15 cellular contexts compared by ENCODE assay signal in the genomic region with DNA sequence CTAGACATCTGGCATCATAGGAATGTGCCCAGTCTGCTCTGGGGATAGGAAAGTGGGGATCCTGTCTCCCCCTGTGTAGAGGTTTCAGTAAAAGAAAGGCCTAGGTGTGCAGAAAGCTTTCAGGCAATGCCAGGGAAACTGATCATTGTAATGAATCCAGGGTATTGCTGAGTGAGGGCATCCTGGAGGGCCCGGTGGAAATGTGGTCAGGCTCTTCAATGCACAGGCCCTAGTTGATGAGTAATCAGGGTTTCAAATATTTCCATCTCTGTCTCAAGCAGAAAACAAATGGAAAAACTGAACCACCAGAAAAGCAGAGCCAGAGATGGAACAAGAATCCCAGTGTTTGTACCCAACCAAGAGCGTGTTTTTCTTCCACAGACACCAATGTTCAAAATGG. TPM values are rescaled to one million over a fixed set of nuclear protein-coding genes. Genes with fewer than 3 reads are reported as not detected.
DNase-seq lines count a peak whose midpoint lies in the region; ATAC-seq and TF ChIP-seq lines count a peak whose summit lies in the region.
"Had no signal": no experiment of that assay in that cellular context is flagged by ENCODE, and none has a peak within 500 bp of the region (broad histone marks: within the 10 kb centered on the region; RNA-seq: fewer than 3 reads in every experiment).

No MANE protein-coding gene starts in this region.

- no peaks in the 10 kb centered on the region for H3K27me3 ChIP-seq in CD8-positive, alpha-beta T cell (ENCODE audit: insufficient read depth, low read length)
- H3K27me3 ChIP-seq in naive thymus-derived CD4-positive, alpha-beta T cell (ENCODE audit: control insufficient read depth in 2 of 2, insufficient read depth in 2 of 2, low read length in 2 of 2) = no peaks in the 10 kb centered on the region
- no peaks in the 10 kb centered on the region for H3K27me3 ChIP-seq in Peyer's patch

- no peak for ATAC-seq in CD8-positive, alpha-beta T cell
- no peak for ATAC-seq in T-helper 17 cell
- peak; percentile 75 for ATAC-seq in activated T-helper 17 cell treated with anti-CD3 and anti-CD28 coated beads, Interleukin-2, amount 50 U/mL, for 72 hours (replicated peaks)
- ATAC-seq in naive thymus-derived CD4-positive, alpha-beta T cell = no peak
- ATAC-seq in HG02840 (IDR thresholded peaks at IDR 0.05; ENCODE audit: low FRiP score, unreplicated experiment) = no peak

- H3K4me1 Mint-ChIP-seq in CD8-positive, alpha-beta T cell (ENCODE audit: low read depth) = peaks cover 87% of the 10 kb centered on the region
- peaks cover 59% of the 10 kb centered on the region for H3K4me1 Mint-ChIP-seq in T-helper 17 cell
- H3K4me1 Mint-ChIP-seq in activated T-helper 17 cell treated with anti-CD3 and anti-CD28 coated beads, Interleukin-2, amount 50 U/mL, for 72 hours = peaks cover 41% of the 10 kb centered on the region
- H3K4me1 Mint-ChIP-seq in naive thymus-derived CD4-positive, alpha-beta T cell = peaks cover 58 to 93% (median 79%) of the 10 kb centered on the region in 7 donors

- TF ChIP-seq CTCF in CD8-positive, alpha-beta T cell (IDR thresholded peaks at IDR 0.05) = no peak
- TF ChIP-seq CTCF in Peyer's patch (IDR thresholded peaks at IDR 0.05) = no peak

- no peaks in the 10 kb centered on the region for H3K9me3 ChIP-seq in CD8-positive, alpha-beta T cell (ENCODE audit: low read length)
- H3K9me3 ChIP-seq in T-helper 17 cell (ENCODE audit: control insufficient read depth, low read length, poor library complexity, severe bottlenecking) = no peaks in the 10 kb centered on the region
- H3K9me3 ChIP-seq in naive thymus-derived CD4-positive, alpha-beta T cell (ENCODE audit: control insufficient read depth in 2 of 3, low read length in 3 of 3) = no peaks in the 10 kb centered on the region
- H3K9me3 ChIP-seq in Peyer's patch = no peaks in the 10 kb centered on the region
- H3K9me3 ChIP-seq: HAP-1, MG63, prostate gland had no signal

- peak overlapping the region; percentile 81 for H3K4me3 Mint-ChIP-seq in CD8-positive, alpha-beta T cell
- peak overlapping the region; percentile 100 for H3K4me3 Mint-ChIP-seq in T-helper 17 cell
- peak overlapping the region; percentile 100 for H3K4me3 Mint-ChIP-seq in activated T-helper 17 cell treated with anti-CD3 and anti-CD28 coated beads, Interleukin-2, amount 50 U/mL, for 72 hours
- H3K4me3 Mint-ChIP-seq in naive thymus-derived CD4-positive, alpha-beta T cell = peak overlapping the region; percentile 83 to 100 (median 99)

- H3K36me3 ChIP-seq in CD8-positive, alpha-beta T cell (ENCODE audit: insufficient read depth, low read length) = peaks cover 11% of the 10 kb centered on the region
- H3K36me3 ChIP-seq in naive thymus-derived CD4-positive, alpha-beta T cell (ENCODE audit: control insufficient read depth in 2 of 3, insufficient read depth in 3 of 3, low read length in 3 of 3) = peaks cover 8 to 22% (median 15%) of the 10 kb centered on the region in 3 experiments
- H3K36me3 ChIP-seq in Peyer's patch = no peaks in the 10 kb centered on the region
- H3K36me3 ChIP-seq: HAP-1, MG63, prostate gland had no signal

- peaks cover 64% of the 10 kb centered on the region for H3K4me1 ChIP-seq in CD8-positive, alpha-beta T cell (ENCODE audit: insufficient read depth, low read length)
- H3K4me1 ChIP-seq in naive thymus-derived CD4-positive, alpha-beta T cell (ENCODE audit: control insufficient read depth in 2 of 2, insufficient read depth in 2 of 2, low read length in 2 of 2) = peaks cover 49 to 70% of the 10 kb centered on the region in 2 donors
- no peaks in the 10 kb centered on the region for H3K4me1 ChIP-seq in Peyer's patch
- H3K4me1 ChIP-seq: HAP-1, prostate gland had no signal

- peak in 2 of 7 experiments; percentile 43 to 44 for DNase-seq in CD8-positive, alpha-beta T cell
- DNase-seq in T-helper 17 cell (peak in 1 of 3 donors; percentile 25), Peyer's patch (no peak), SW480 (ENCODE audit: low spot score) (no peak), NCI-H146 (lab: John Stamatoyannopoulos, UW) (no peak)
- DNase-seq in naive thymus-derived CD4-positive, alpha-beta T cell = peak in 2 of 9 donors; percentile 53 to 68
- DNase-seq: AML-193, anterior cingulate cortex, dermis blood vessel endothelial cell, MG63 had no signal

- H3K4me3 ChIP-seq in CD8-positive, alpha-beta T cell (ENCODE audit: low read depth, low read length) = peak overlapping the region; percentile 21
- H3K4me3 ChIP-seq in naive thymus-derived CD4-positive, alpha-beta T cell (ENCODE audit: low read length) = peak overlapping the region; percentile 59
- peak overlapping the region in 1 of 4 donors; percentile 27 for H3K4me3 ChIP-seq in Peyer's patch
- H3K4me3 ChIP-seq: HAP-1, MG63, prostate gland had no signal

- H3K36me3 Mint-ChIP-seq in CD8-positive, alpha-beta T cell = peaks cover 60% of the 10 kb centered on the region
- H3K36me3 Mint-ChIP-seq in T-helper 17 cell (ENCODE audit: low read depth) = peaks cover 14% of the 10 kb centered on the region
- peaks cover 72% of the 10 kb centered on the region for H3K36me3 Mint-ChIP-seq in activated T-helper 17 cell treated with anti-CD3 and anti-CD28 coated beads, Interleukin-2, amount 50 U/mL, for 72 hours (ENCODE audit: low read depth)
- H3K36me3 Mint-ChIP-seq in naive thymus-derived CD4-positive, alpha-beta T cell = peaks cover 10 to 59% (median 44%) of the 10 kb centered on the region in 5 donors

- H3K27me3 Mint-ChIP-seq in CD8-positive, alpha-beta T cell (ENCODE audit: low read depth) = no peaks in the 10 kb centered on the region
- no peaks in the 10 kb centered on the region for H3K27me3 Mint-ChIP-seq in T-helper 17 cell
- H3K27me3 Mint-ChIP-seq in activated T-helper 17 cell treated with anti-CD3 and anti-CD28 coated beads, Interleukin-2, amount 50 U/mL, for 72 hours = no peaks in the 10 kb centered on the region
- H3K27me3 Mint-ChIP-seq in naive thymus-derived CD4-positive, alpha-beta T cell = no peaks in the 10 kb centered on the region

- intact Hi-C loops in CD8-positive, alpha-beta T cell (cut with DNase I, micrococcal nuclease) = loop anchor here in 1 of 2 experiments (5.0 kb wide), 2 partner anchors 54 to 621 kb away; partner anchors contain the start of genes BCL9L and MPZL3
- intact Hi-C loops in naive thymus-derived CD4-positive, alpha-beta T cell (cut with micrococcal nuclease) = no loop called here

- no peaks in the 10 kb centered on the region for H3K9me3 Mint-ChIP-seq in CD8-positive, alpha-beta T cell
- peaks cover 3% of the 10 kb centered on the region for H3K9me3 Mint-ChIP-seq in activated T-helper 17 cell treated with anti-CD3 and anti-CD28 coated beads, Interleukin-2, amount 50 U/mL, for 72 hours
- H3K9me3 Mint-ChIP-seq in naive thymus-derived CD4-positive, alpha-beta T cell = peaks cover 0 to 3% (median 0%) of the 10 kb centered on the region in 11 donors

- peak overlapping the region; percentile 12 for H3K27ac ChIP-seq in CD8-positive, alpha-beta T cell (ENCODE audit: low read depth, low read length)
- H3K27ac ChIP-seq in naive thymus-derived CD4-positive, alpha-beta T cell (ENCODE audit: low read depth, low read length) = peak overlapping the region; percentile 92
- H3K27ac ChIP-seq in Peyer's patch = peak overlapping the region in 2 of 4 donors; percentile 19 to 68
- H3K27ac ChIP-seq: prostate gland, VCaP had no signal

- POLR2A ChIA-PET in CD8-positive, alpha-beta T cell (lab: Charles Lee) = interaction anchor here (0.9 to 13.9 kb wide), 5 partner anchors 34 to 105 kb away, joined by 3 to 336 read pairs (median 21); partner anchors contain the start of genes CD3D, CD3G, JAML and MPZL3
- POLR2A ChIA-PET in naive thymus-derived CD4-positive, alpha-beta T cell (lab: Charles Lee) = interaction anchor here (0.6 to 4.4 kb wide), 7 partner anchors 11 to 353 kb away, joined by 3 to 36 read pairs (median 9); partner anchors contain the start of genes JAML and UBE4A

- no peak for TF ChIP-seq POLR2A in Peyer's patch (IDR thresholded peaks at IDR 0.05)

- peak overlapping the region; percentile 100 for H3K27ac Mint-ChIP-seq in CD8-positive, alpha-beta T cell
- H3K27ac Mint-ChIP-seq in T-helper 17 cell = peak overlapping the region; percentile 100
- peak overlapping the region; percentile 100 for H3K27ac Mint-ChIP-seq in activated T-helper 17 cell treated with anti-CD3 and anti-CD28 coated beads, Interleukin-2, amount 50 U/mL, for 72 hours
- H3K27ac Mint-ChIP-seq in naive thymus-derived CD4-positive, alpha-beta T cell = peak overlapping the region; percentile 86 to 100 (median 99)

- CTCF ChIA-PET in CD8-positive, alpha-beta T cell (lab: Charles Lee) = interaction anchor here (0.6 to 3.2 kb wide), 2 partner anchors 11 to 47 kb away, joined by 3 to 29 read pairs; no protein-coding TSS in a partner anchor
- CTCF ChIA-PET in naive thymus-derived CD4-positive, alpha-beta T cell (lab: Charles Lee) = interaction anchor here (0.9 to 8.6 kb wide), 6 partner anchors 13 to 108 kb away, joined by 3 to 90 read pairs (median 6); partner anchors contain the start of genes CD3D and CD3G

RNA-seq across cellular contexts. Expression of gene CD3E, which starts 2.0 kb away (rescaled TPM):
- total RNA-seq in CD8-positive, alpha-beta T cell = 100 to 1,000 TPM; 413 to 436 TPM
- total RNA-seq in T-helper 17 cell (100 to 1,000 TPM; 511 to 544 TPM), Peyer's patch (1 to 10 TPM; 6.6 to 9.9 (median 8.7) TPM)
- 100 to 1,000 TPM; 338 to 500 TPM for total RNA-seq in activated T-helper 17 cell treated with anti-CD3 and anti-CD28 coated beads, Interleukin-2, amount 50 U/mL, for 72 hours
- 100 to 1,000 TPM; 392 to 706 (median 670) TPM for total RNA-seq in naive thymus-derived CD4-positive, alpha-beta T cell
- 1,000 to 10,000 TPM in 1 of 2 donors, 100 to 1,000 TPM in 1; 987 to 1,286 TPM for polyA plus RNA-seq in naive thymus-derived CD4-positive, alpha-beta T cell
- total RNA-seq: dermis blood vessel endothelial cell had no signal

RNA-seq across cellular contexts. Expression of gene CD3D, which starts 35.9 kb away (rescaled TPM):
- 100 to 1,000 TPM; 244 to 265 TPM for total RNA-seq in CD8-positive, alpha-beta T cell
- total RNA-seq in T-helper 17 cell = 100 to 1,000 TPM; 313 to 354 TPM
- total RNA-seq in activated T-helper 17 cell treated with anti-CD3 and anti-CD28 coated beads, Interleukin-2, amount 50 U/mL, for 72 hours = 100 to 1,000 TPM; 313 to 365 TPM
- 100 to 1,000 TPM; 232 to 597 (median 352) TPM for total RNA-seq in naive thymus-derived CD4-positive, alpha-beta T cell
- 1,000 to 10,000 TPM in 1 of 2 donors, 100 to 1,000 TPM in 1; 947 to 1,287 TPM for polyA plus RNA-seq in naive thymus-derived CD4-positive, alpha-beta T cell
- 10 to 100 TPM; 15.4 to 26.6 (median 21.1) TPM for total RNA-seq in Peyer's patch
- total RNA-seq: dermis blood vessel endothelial cell had no signal

RNA-seq across cellular contexts. Expression of gene CD3G, which starts 37.6 kb away (rescaled TPM):
- 10 to 100 TPM; 88.8 to 98.6 TPM for total RNA-seq in CD8-positive, alpha-beta T cell
- total RNA-seq in T-helper 17 cell (100 to 1,000 TPM; 156 to 170 TPM), Peyer's patch (1 to 10 TPM; 4.7 to 7.0 (median 5.4) TPM)
- total RNA-seq in activated T-helper 17 cell treated with anti-CD3 and anti-CD28 coated beads, Interleukin-2, amount 50 U/mL, for 72 hours = 100 to 1,000 TPM; 103 to 140 TPM
- total RNA-seq in naive thymus-derived CD4-positive, alpha-beta T cell = 100 to 1,000 TPM; 122 to 220 (median 192) TPM
- polyA plus RNA-seq in naive thymus-derived CD4-positive, alpha-beta T cell = 100 to 1,000 TPM; 333 to 459 TPM
- total RNA-seq: dermis blood vessel endothelial cell had no signal

RNA-seq across cellular contexts. Expression of gene MPZL2, which starts 42.5 kb away (rescaled TPM):
- 1 to 10 TPM; 1.2 to 1.4 TPM for total RNA-seq in CD8-positive, alpha-beta T cell
- total RNA-seq in T-helper 17 cell = under 1 TPM; 0.50 to 0.99 TPM
- total RNA-seq in activated T-helper 17 cell treated with anti-CD3 and anti-CD28 coated beads, Interleukin-2, amount 50 U/mL, for 72 hours = 10 to 100 TPM in 1 of 2 donors, 1 to 10 TPM in 1; 2.8 to 21.7 TPM
- total RNA-seq in naive thymus-derived CD4-positive, alpha-beta T cell = 1 to 10 TPM in 4 of 5 experiments, under 1 TPM in 1; 0.69 to 5.9 (median 1.6) TPM
- 1 to 10 TPM; 1.2 to 1.5 TPM for polyA plus RNA-seq in naive thymus-derived CD4-positive, alpha-beta T cell
- 10 to 100 TPM; 21.0 to 32.4 (median 22.3) TPM for total RNA-seq in Peyer's patch

RNA-seq across cellular contexts. Expression of gene UBE4A, which starts 52.8 kb away (rescaled TPM):
- total RNA-seq in CD8-positive, alpha-beta T cell = 10 to 100 TPM; 53.7 to 57.5 TPM
- total RNA-seq in T-helper 17 cell = 10 to 100 TPM; 39.4 to 43.5 TPM
- total RNA-seq in activated T-helper 17 cell treated with anti-CD3 and anti-CD28 coated beads, Interleukin-2, amount 50 U/mL, for 72 hours = 10 to 100 TPM; 40.9 to 48.3 TPM
- 10 to 100 TPM; 38.4 to 54.5 (median 46.9) TPM for total RNA-seq in naive thymus-derived CD4-positive, alpha-beta T cell
- polyA plus RNA-seq in naive thymus-derived CD4-positive, alpha-beta T cell = 10 to 100 TPM; 20.3 to 31.7 TPM
- 10 to 100 TPM; 47.7 to 60.1 (median 54.1) TPM for total RNA-seq in Peyer's patch

Comparison
In these comparisons a context has a peak if more than half of its experiments do, and no peak if none do; other contexts are left out.
1. RNA of gene CD3E, which starts 2.0 kb away (total RNA-seq): 392 to 706 TPM in naive thymus-derived CD4-positive, alpha-beta T cell, 511 to 544 TPM in T-helper 17 cell, 338 to 500 TPM in activated T-helper 17 cell treated with anti-CD3 and anti-CD28 coated beads, Interleukin-2, amount 50 U/mL, for 72 hours and 413 to 436 TPM in CD8-positive, alpha-beta T cell; 6.6 to 9.9 TPM in Peyer's patch; every median in the first group is over 10 times any median in the second.
2. RNA of gene CD3D, which starts 35.9 kb away (total RNA-seq): 313 to 365 TPM in activated T-helper 17 cell treated with anti-CD3 and anti-CD28 coated beads, Interleukin-2, amount 50 U/mL, for 72 hours, 313 to 354 TPM in T-helper 17 cell, 232 to 597 TPM in naive thymus-derived CD4-positive, alpha-beta T cell and 244 to 265 TPM in CD8-positive, alpha-beta T cell; 15.4 to 26.6 TPM in Peyer's patch; every median in the first group is over 4 times any median in the second.
3. RNA of gene CD3G, which starts 37.6 kb away (total RNA-seq): 122 to 220 TPM in naive thymus-derived CD4-positive, alpha-beta T cell, 156 to 170 TPM in T-helper 17 cell, 103 to 140 TPM in activated T-helper 17 cell treated with anti-CD3 and anti-CD28 coated beads, Interleukin-2, amount 50 U/mL, for 72 hours and 88.8 to 98.6 TPM in CD8-positive, alpha-beta T cell; 4.7 to 7.0 TPM in Peyer's patch; every median in the first group is over 10 times any median in the second.
4. Peak in every context shown above with its lines, with median percentiles within 50 percentile points of each other: H3K27ac Mint-ChIP-seq and H3K4me3 Mint-ChIP-seq.